In the genomic region with DNA sequence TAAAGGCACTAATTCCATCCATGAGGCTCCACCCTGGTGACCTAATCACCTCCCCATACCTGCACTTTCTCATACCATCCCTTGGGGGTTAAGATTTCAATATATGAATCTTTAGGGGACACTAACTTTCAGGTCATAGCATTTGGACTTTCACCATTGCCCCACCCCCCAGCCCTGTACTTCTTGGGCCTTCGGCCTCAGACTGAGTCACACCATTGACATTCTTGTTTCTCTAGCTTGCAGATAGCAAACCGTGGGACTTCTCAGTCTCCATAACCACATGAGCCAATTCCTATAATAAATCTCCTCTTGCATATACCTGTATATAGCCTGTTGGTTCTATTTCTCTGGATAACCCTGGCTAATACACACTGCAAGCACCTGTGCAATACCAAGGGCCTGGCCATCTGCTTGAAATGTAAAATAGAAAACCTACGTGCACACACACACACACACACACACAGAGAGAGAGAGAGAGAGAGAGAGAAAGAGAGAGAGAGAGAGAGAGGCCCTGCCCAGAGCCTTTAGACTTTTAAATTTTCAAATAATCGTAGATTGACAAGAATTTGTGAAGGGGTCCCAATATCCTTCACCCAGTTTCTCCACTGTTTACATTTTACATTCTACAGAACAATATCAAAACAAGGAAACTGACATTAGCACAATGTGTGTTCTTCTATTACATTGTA, we compare ENCODE assay signal across 20 cellular contexts. TPM values are rescaled to one million over a fixed set of nuclear protein-coding genes. Genes with fewer than 3 reads are reported as not detected.
DNase-seq lines count a peak whose midpoint lies in the region; ATAC-seq, FAIRE-seq and TF ChIP-seq lines count a peak whose summit lies in the region.
"Had no signal": no experiment of that assay in that cellular context is flagged by ENCODE, and none has a peak within 500 bp of the region (broad histone marks: within the 10 kb centered on the region; RNA-seq: fewer than 3 reads in every experiment).

No MANE protein-coding gene starts in this region.

- no peak for TF ChIP-seq CTCF in A549 (IDR thresholded peaks at IDR 0.05)
- no peak for TF ChIP-seq CTCF in astrocyte of the cerebellum (IDR thresholded peaks at IDR 0.05; ENCODE audit: low read depth, low read length, missing control alignments)
- TF ChIP-seq CTCF in pancreas (IDR thresholded peaks at IDR 0.05) = no peak

- no peak for FAIRE-seq in A549 (lab: Jason Lieb, UNC)
- FAIRE-seq in pancreas (lab: Jason Lieb, UNC) = no peak
- FAIRE-seq: GM19239, TTC549 had no signal

- in situ Hi-C loops in astrocyte of the cerebellum (cut with HindIII; ENCODE audit: low sequenced_read_pairs) = no loop called here

- H3K36me3 ChIP-seq in pancreas = no peaks in the 10 kb centered on the region
- H3K36me3 ChIP-seq: heart left ventricle, neutrophil, vagina had no signal

- no peak overlapping the region for H3K4me3 ChIP-seq in A549
- H3K4me3 ChIP-seq in astrocyte of the cerebellum (ENCODE audit: low read depth, low read length) = no peak overlapping the region
- H3K4me3 ChIP-seq in pancreas = no peak overlapping the region
- H3K4me3 ChIP-seq: heart left ventricle, vagina had no signal

- H3K27ac ChIP-seq in A549 (peak overlapping the region; percentile 49 to 63; a peak in 5 of 6 replicates), pancreas (no peak overlapping the region)
- H3K27ac ChIP-seq: heart left ventricle, neutrophil, vagina had no signal

- H3K27me3 ChIP-seq in pancreas = no peaks in the 10 kb centered on the region
- H3K27me3 ChIP-seq: vagina had no signal

- TF ChIP-seq RAD21 in A549 (conservative IDR thresholded peaks at IDR 0.05 in 1 of 2, IDR thresholded peaks at IDR 0.05 in 1 of 2) = no peak

- intact Hi-C loops in pancreas (cut with DNase I) = no loop called here

- TF ChIP-seq EP300 in A549 (IDR thresholded peaks at IDR 0.05) = no peak

- CTCF ChIA-PET in A549 (lab: Yijun Ruan, JAX) = interaction anchor here (0.6 to 1.0 kb wide), 3 partner anchors 9 to 52 kb away, joined by 3 read pairs; no protein-coding TSS in a partner anchor

- H3K9me3 ChIP-seq in A549 (no peaks in the 10 kb centered on the region), pancreas (no peaks in the 10 kb centered on the region)
- H3K9me3 ChIP-seq: heart left ventricle, neutrophil, vagina had no signal

- peak overlapping the region; percentile 37 for H3K4me2 ChIP-seq in A549

- ATAC-seq in A549 (no peak), pancreas (no peak)
- ATAC-seq: heart left ventricle; stimulated activated effector memory CD8-positive, alpha-beta T cell treated with anti-CD3 and anti-CD28 coated beads, Interleukin-12 subunit alpha, Interleukin-12 subunit beta, amount 100 ng/mL, for 72 hours had no signal

- H3K4me1 ChIP-seq in A549 (peaks cover 30% of the 10 kb centered on the region), pancreas (no peaks in the 10 kb centered on the region)
- H3K4me1 ChIP-seq: heart left ventricle, vagina had no signal

- TF ChIP-seq POLR2A in A549 (IDR thresholded peaks at IDR 0.05; ENCODE audit: low read length) = no peak

- POLR2A ChIA-PET in A549 (lab: Yijun Ruan, JAX) = no interaction called here

- WGBS in A549 (ENCODE audit: missing lambda C conversion rate) = 31% methylated on average over 3 of the region's 4 CpGs
- 77 to 78% methylated on average over 4 of the region's 4 CpGs for WGBS in pancreas, 2 donors

- DNase-seq in A549 (ENCODE audit: low read depth in 1 of 2, low spot score in 1 of 2) (peak in 1 of 2 experiments; percentile 42), HCEC 1CT (peak; percentile 67), astrocyte of the cerebellum (ENCODE audit: low read depth) (peak; percentile 12), glomerular visceral epithelial cell (ENCODE audit: extremely low spot score) (peak; percentile 57), pancreas (no peak), cerebellum (ENCODE audit: low spot score) (no peak), mucosa of gallbladder (ENCODE audit: low spot score) (no peak)
- no peak for DNase-seq in activated CD4-positive, alpha-beta T cell treated with anti-CD3 and anti-CD28 coated beads, Interleukin-2, amount 50 U/mL, for 1 hour
- DNase-seq: DMS53, heart left ventricle, NCI-H1105, NCI-H526 treated with DMSO at 0.1 percent for 48 hours, SIG-M5 had no signal

TF ChIP-seq in A549, 52 proteins besides CTCF, POLR2A, EP300 and RAD21:
- no peak for TF ChIP-seq GATA3 (IDR thresholded peaks at IDR 0.05; ENCODE audit: borderline replicate concordance)
- no peak for TF ChIP-seq NR3C1 (IDR thresholded peaks at IDR 0.05)
- TF ChIP-seq ELK1 (IDR thresholded peaks at IDR 0.05; ENCODE audit: low read depth, low read length) = no peak
- TF ChIP-seq CHD2 (IDR thresholded peaks at IDR 0.05; ENCODE audit: low read length, partially characterized antibody) = no peak
- no peak for TF ChIP-seq REST (IDR thresholded peaks at IDR 0.05)
- TF ChIP-seq ZFP36 (IDR thresholded peaks at IDR 0.05; ENCODE audit: borderline replicate concordance, partially characterized antibody) = no peak
- TF ChIP-seq E2F6 (IDR thresholded peaks at IDR 0.05; ENCODE audit: borderline replicate concordance, low read depth) = no peak
- no peak for TF ChIP-seq TFCP2L1 (CRISPR knock-in tag; IDR thresholded peaks at IDR 0.05)
- no peak for TF ChIP-seq FOXS1 (CRISPR knock-in tag; IDR thresholded peaks at IDR 0.05)

RNA-seq across cellular contexts. Expression of gene ANXA8, which starts 25.3 kb away (rescaled TPM):
- polyA plus RNA-seq in A549 (2011; rRNA removed) (7.5 and 8.1 TPM in 2 replicates), A549 (2017; fragmentation: RNase III; extraction: RNeasy Plus Mini Kit Qiagen cat#74134 plus additional on column Dnase treatment) (35.3 to 42.3 TPM (median 38.8 TPM) in 3 replicates), pancreas (1 to 10 TPM in 1 of 2 donors, under 1 TPM in 1; 0.33 to 2.1 TPM)
- polyA plus RNA-seq in A549 (2012; cell fraction: cytosol; rRNA removed) = 6.5 and 9.0 TPM in 2 replicates
- polyA plus RNA-seq in A549 (2012; cell fraction: nucleus; rRNA removed) = 17.5 and 22.6 TPM in 2 replicates
- polyA minus RNA-seq in A549 (2011; rRNA and poly(A)+ RNA removed) = 9.6 and 10.5 TPM in 2 replicates
- total RNA-seq in pancreas (under 1 TPM in 2 of 6 donors, not detected in 4; 0.15 to 0.84 TPM), cerebellum (not detected), mucosa of gallbladder (0.52 TPM)

RNA-seq across cellular contexts. Expression of gene FAM25G, which starts 32.9 kb away (rescaled TPM):
- polyA plus RNA-seq in A549 (2011; rRNA removed) (not detected in 2 replicates), A549 (2017; fragmentation: RNase III; extraction: RNeasy Plus Mini Kit Qiagen cat#74134 plus additional on column Dnase treatment) (1.1 TPM in 1 of 3 replicates, not detected in the others), pancreas (not detected)
- polyA plus RNA-seq in A549 (2012; cell fraction: cytosol; rRNA removed) = 0.44 TPM in 1 of 2 replicates, not detected in the other
- not detected in 2 replicates for polyA plus RNA-seq in A549 (2012; cell fraction: nucleus; rRNA removed)
- polyA minus RNA-seq in A549 (2011; rRNA and poly(A)+ RNA removed) = not detected in 2 replicates
- total RNA-seq in pancreas (not detected), cerebellum (not detected), mucosa of gallbladder (not detected)
- total RNA-seq: heart left ventricle, liver, vagina had no signal
- polyA plus RNA-seq: adipose tissue, heart left ventricle, liver had no signal

Comparison
In these comparisons a context has a peak if more than half of its experiments do, and no peak if none do; other contexts are left out.
1. DNase-seq: peak in HCEC 1CT (single experiment), astrocyte of the cerebellum (single experiment) and glomerular visceral epithelial cell (single experiment); none in pancreas (0 of 6), activated CD4-positive, alpha-beta T cell treated with anti-CD3 and anti-CD28 coated beads, Interleukin-2, amount 50 U/mL, for 1 hour (single experiment), cerebellum (single experiment) and mucosa of gallbladder (single experiment).
2. H3K27ac ChIP-seq: peak in A549 (2 of 2); none in pancreas (0 of 4).